13 cellular contexts compared by ENCODE assay signal in genomic region chr1:43776043-43776761, GRCh38.
DNase-seq lines count a peak whose midpoint lies in the region; ATAC-seq and TF ChIP-seq lines count a peak whose summit lies in the region.
"Had no signal": no experiment of that assay in that cellular context is flagged by ENCODE, and none has a peak within 500 bp of the region (broad histone marks: within the 10 kb centered on the region; RNA-seq: fewer than 3 reads in every experiment).

No MANE protein-coding gene starts in this region.

- H3K27ac Mint-ChIP-seq in activated T-cell treated with anti-CD3 and anti-CD28 coated beads, Interleukin-2, amount 50 U/mL, for 72 hours, result peak overlapping the region; percentile 32
- H3K27ac Mint-ChIP-seq: activated T-cell treated with anti-CD3 and anti-CD28 coated beads, Interleukin-2, amount 50 U/mL, for 24 hours had no signal

- TF ChIP-seq CTCF in testis (IDR thresholded peaks at IDR 0.05), result no peak

- no peak overlapping the region for H3K27ac ChIP-seq in testis
- H3K27ac ChIP-seq: cardiac muscle cell, neutrophil had no signal

- no peaks in the 10 kb centered on the region for H3K27me3 Mint-ChIP-seq in activated T-cell treated with anti-CD3 and anti-CD28 coated beads, Interleukin-2, amount 50 U/mL, for 72 hours (ENCODE audit: low read depth)
- H3K27me3 Mint-ChIP-seq: activated T-cell treated with anti-CD3 and anti-CD28 coated beads, Interleukin-2, amount 50 U/mL, for 24 hours had no signal

- no peak overlapping the region for H3K4me3 ChIP-seq in skeletal muscle cell (ENCODE audit: low read depth, low read length)
- no peak overlapping the region for H3K4me3 ChIP-seq in testis
- H3K4me3 ChIP-seq: cardiac muscle cell had no signal

- no peak for ATAC-seq in activated T-cell treated with anti-CD3 and anti-CD28 coated beads, Interleukin-2, amount 50 U/mL, for 72 hours (replicated peaks in 1 of 2)
- no peak for ATAC-seq in GM21723 (IDR thresholded peaks at IDR 0.05; ENCODE audit: unreplicated experiment)
- ATAC-seq: left colon had no signal

- no peak overlapping the region for H3K4me3 Mint-ChIP-seq in activated T-cell treated with anti-CD3 and anti-CD28 coated beads, Interleukin-2, amount 50 U/mL, for 72 hours
- H3K4me3 Mint-ChIP-seq: activated T-cell treated with anti-CD3 and anti-CD28 coated beads, Interleukin-2, amount 50 U/mL, for 24 hours had no signal

- H3K36me3 ChIP-seq in testis (ENCODE audit: low read depth, missing control alignments), result no peaks in the 10 kb centered on the region
- H3K36me3 ChIP-seq: cardiac muscle cell, neutrophil had no signal

- peaks cover 6 to 10% of the 10 kb centered on the region in 2 donors for H3K9me3 Mint-ChIP-seq in activated T-cell treated with anti-CD3 and anti-CD28 coated beads, Interleukin-2, amount 50 U/mL, for 72 hours

- H3K4me1 ChIP-seq in testis, result no peaks in the 10 kb centered on the region

- no peaks in the 10 kb centered on the region for H3K9me3 ChIP-seq in testis
- H3K9me3 ChIP-seq: neutrophil had no signal

- intact Hi-C loops in testis (cut with DNase I; ENCODE audit: low total_unique reads), result no loop called here

- H3K4me1 Mint-ChIP-seq in activated T-cell treated with anti-CD3 and anti-CD28 coated beads, Interleukin-2, amount 50 U/mL, for 72 hours (ENCODE audit: low read depth), result peaks cover 17% of the 10 kb centered on the region

- DNase-seq in activated T-cell treated with anti-CD3 and anti-CD28 coated beads, Interleukin-2, amount 50 U/mL, for 72 hours, result no peak
- no peak for DNase-seq in activated T-cell treated with anti-CD3 and anti-CD28 coated beads, Interleukin-2, amount 50 U/mL, for 48 hours
- DNase-seq in OCI-M1 (lab: John Stamatoyannopoulos, UW), result peak; percentile 70
- peak; percentile 89 for DNase-seq in dedifferentiated amniotic fluid mesenchymal stem cell (ENCODE audit: extremely low spot score)
- DNase-seq in skeletal muscle cell (ENCODE audit: low read depth), result peak; percentile 56
- no peak for DNase-seq in testis
- no peak for DNase-seq in CD1c-positive myeloid dendritic cell (ENCODE audit: extremely low spot score)
- DNase-seq: activated T-cell treated with anti-CD3 and anti-CD28 coated beads, Interleukin-2, amount 50 U/mL, for 24 hours; GDM1; left colon had no signal

- H3K36me3 Mint-ChIP-seq in activated T-cell treated with anti-CD3 and anti-CD28 coated beads, Interleukin-2, amount 50 U/mL, for 72 hours (ENCODE audit: insufficient read depth in 2 of 2), result peaks cover 19 to 24% of the 10 kb centered on the region in 2 donors

- TF ChIP-seq POLR2A in testis (IDR thresholded peaks at IDR 0.05), result no peak

- WGBS in testis, 2 donors, result 81 to 93% methylated on average over 4 of the region's 4 CpGs

- no peaks in the 10 kb centered on the region for H3K27me3 ChIP-seq in testis
- H3K27me3 ChIP-seq: cardiac muscle cell, neutrophil had no signal

Comparison
In these comparisons a context has a peak if more than half of its experiments do, and no peak if none do; other contexts are left out.
1. DNase-seq: peak in OCI-M1 (single experiment), dedifferentiated amniotic fluid mesenchymal stem cell (single experiment) and skeletal muscle cell (single experiment); none in activated T-cell treated with anti-CD3 and anti-CD28 coated beads, Interleukin-2, amount 50 U/mL, for 72 hours (0 of 2), activated T-cell treated with anti-CD3 and anti-CD28 coated beads, Interleukin-2, amount 50 U/mL, for 48 hours (0 of 2), testis (single experiment) and CD1c-positive myeloid dendritic cell (single experiment).